22 cellular contexts compared by ENCODE assay signal in genomic region chr6:74657033-74657432, GRCh38.
DNase-seq lines count a peak whose midpoint lies in the region; ATAC-seq and TF ChIP-seq lines count a peak whose summit lies in the region.
"Had no signal": no experiment of that assay in that cellular context is flagged by ENCODE, and none has a peak within 500 bp of the region (broad histone marks: within the 10 kb centered on the region; RNA-seq: fewer than 3 reads in every experiment).

No MANE protein-coding gene starts in this region.

- ATAC-seq in omental fat pad (ENCODE audit: low FRiP score): no peak
- ATAC-seq: A549; activated naive CD4-positive, alpha-beta T cell treated with anti-CD3 and anti-CD28 coated beads, Interleukin-2, amount 50 U/mL, for 72 hours; SK-N-SH treated with all-trans-retinoic acid at 6 μM for 48 hours; stimulated activated memory B cell treated with anti-CD40 and anti-IgM and Interleukin-4, amounts not matched to agents 10 μg/mL and 1 μg/mL and 100 μg/mL, for 72 hours had no signal

- TF ChIP-seq CTCF in AG09309 (IDR thresholded peaks at IDR 0.05; ENCODE audit: control insufficient read depth, insufficient read depth, low read depth, low read length, missing control alignments) (no peak), omental fat pad (IDR thresholded peaks at IDR 0.05) (no peak)

- no peak overlapping the region for H3K4me3 Mint-ChIP-seq in activated T-helper 2 cell treated with anti-CD3 and anti-CD28 coated beads, Interferon-gamma antibody, Interleukin-2, Interleukin-4, amounts not matched to agents 10 μg/mL and 5 μg/mL and 100 μg/mL, durations not matched to agents 14 hours and 24 hours and 36 hours (ENCODE audit: low read depth)
- H3K4me3 Mint-ChIP-seq: activated CD4-positive, alpha-beta T cell treated with anti-CD3 and anti-CD28 coated beads, Interleukin-2, amount 10 ng/mL, durations not matched to agents 24 days and 14 days; activated T-helper 1 cell treated with anti-CD3 and anti-CD28 coated beads, Interleukin-12 subunit alpha, Interleukin-12 subunit beta, Interleukin-2, Interleukin-4 antibody, amounts not matched to agents 30 ng/mL and 10 ng/mL and 1 ng/mL, durations not matched to agents 14 hours and 24 hours and 36 hours; central memory CD8-positive, alpha-beta T cell; stimulated activated memory B cell treated with anti-CD40 and anti-IgM and Interleukin-4, amounts not matched to agents 10 μg/mL and 1 μg/mL and 100 μg/mL, for 72 hours had no signal

- no peaks in the 10 kb centered on the region for H3K36me3 Mint-ChIP-seq in activated T-helper 2 cell treated with anti-CD3 and anti-CD28 coated beads, Interferon-gamma antibody, Interleukin-2, Interleukin-4, amounts not matched to agents 10 μg/mL and 5 μg/mL and 100 μg/mL, durations not matched to agents 14 hours and 24 hours and 36 hours (ENCODE audit: low read depth)
- H3K36me3 Mint-ChIP-seq: activated naive CD4-positive, alpha-beta T cell treated with anti-CD3 and anti-CD28 coated beads, Interleukin-2, amount 50 U/mL, for 72 hours; stimulated activated memory B cell treated with anti-CD40 and anti-IgM and Interleukin-4, amounts not matched to agents 10 μg/mL and 1 μg/mL and 100 μg/mL, for 72 hours had no signal

- no peak overlapping the region for H3K27ac Mint-ChIP-seq in activated T-helper 2 cell treated with anti-CD3 and anti-CD28 coated beads, Interferon-gamma antibody, Interleukin-2, Interleukin-4, amounts not matched to agents 10 μg/mL and 5 μg/mL and 100 μg/mL, durations not matched to agents 14 hours and 24 hours and 36 hours
- H3K27ac Mint-ChIP-seq: activated CD4-positive, alpha-beta T cell treated with anti-CD3 and anti-CD28 coated beads, Interleukin-2, amount 10 ng/mL, durations not matched to agents 24 days and 14 days; activated naive CD4-positive, alpha-beta T cell treated with anti-CD3 and anti-CD28 coated beads, Interleukin-2, amount 50 U/mL, for 72 hours; activated T-helper 1 cell treated with anti-CD3 and anti-CD28 coated beads, Interleukin-12 subunit alpha, Interleukin-12 subunit beta, Interleukin-2, Interleukin-4 antibody, amounts not matched to agents 30 ng/mL and 10 ng/mL and 1 ng/mL, durations not matched to agents 14 hours and 24 hours and 36 hours; stimulated activated memory B cell treated with anti-CD40 and anti-IgM and Interleukin-4, amounts not matched to agents 10 μg/mL and 1 μg/mL and 100 μg/mL, for 72 hours had no signal

- H3K4me3 ChIP-seq in AG09309 (ENCODE audit: control insufficient read depth, low read depth, low read length): no peak overlapping the region
- H3K4me3 ChIP-seq: A549, suprapubic skin, uterus had no signal

- intact Hi-C loops in activated T-helper 2 cell treated with anti-CD3 and anti-CD28 coated beads, Interferon-gamma antibody, Interleukin-2, Interleukin-4, amounts not matched to agents 10 μg/mL and 5 μg/mL and 100 μg/mL, durations not matched to agents 14 hours and 24 hours and 36 hours (cut with micrococcal nuclease): no loop called here

- no peaks in the 10 kb centered on the region for H3K4me1 Mint-ChIP-seq in activated T-helper 2 cell treated with anti-CD3 and anti-CD28 coated beads, Interferon-gamma antibody, Interleukin-2, Interleukin-4, amounts not matched to agents 10 μg/mL and 5 μg/mL and 100 μg/mL, durations not matched to agents 14 hours and 24 hours and 36 hours (ENCODE audit: low read depth)
- H3K4me1 Mint-ChIP-seq: activated CD4-positive, alpha-beta T cell treated with anti-CD3 and anti-CD28 coated beads, Interleukin-2, amount 10 ng/mL, durations not matched to agents 24 days and 14 days; central memory CD8-positive, alpha-beta T cell; stimulated activated memory B cell treated with anti-CD40 and anti-IgM and Interleukin-4, amounts not matched to agents 10 μg/mL and 1 μg/mL and 100 μg/mL, for 72 hours had no signal

- DNase-seq in AG09309 (ENCODE audit: low read depth): peak; percentile 94
- DNase-seq in H4 (ENCODE audit: low spot score): peak; percentile 28
- DNase-seq in RPMI7951 (ENCODE audit: low read depth): peak; percentile 24
- peak; percentile 10 for DNase-seq in kidney glomerular epithelial cell (lab: John Stamatoyannopoulos, UW)
- no peak for DNase-seq in NCI-H510A (lab: John Stamatoyannopoulos, UW)
- no peak for DNase-seq in activated T-helper 2 cell treated with anti-CD3 and anti-CD28 coated beads, Interferon-gamma antibody, Interleukin-2, Interleukin-4, amounts not matched to agents 10 μg/mL and 5 μg/mL and 100 μg/mL, durations not matched to agents 14 hours and 24 hours and 36 hours (ENCODE audit: low spot score)
- no peak for DNase-seq in hippocampal formation (lab: John Stamatoyannopoulos, UW)
- DNase-seq in omental fat pad (ENCODE audit: low spot score): no peak
- DNase-seq: activated CD4-positive, alpha-beta T cell treated with anti-CD3 and anti-CD28 coated beads, Interleukin-2, amount 10 ng/mL, durations not matched to agents 24 days and 14 days; aorta; KBM-7; NCI-H2171 treated with DMSO at 0.1 percent for 48 hours; NCI-H526; stimulated activated CD4-positive, alpha-beta T cell treated with anti-CD3 and anti-CD28 coated beads, Interleukin-4, amount 100 ng/mL, for 1 hour; uterus had no signal

- no peaks in the 10 kb centered on the region for H3K27me3 Mint-ChIP-seq in activated T-helper 2 cell treated with anti-CD3 and anti-CD28 coated beads, Interferon-gamma antibody, Interleukin-2, Interleukin-4, amounts not matched to agents 10 μg/mL and 5 μg/mL and 100 μg/mL, durations not matched to agents 14 hours and 24 hours and 36 hours (ENCODE audit: low read depth)
- H3K27me3 Mint-ChIP-seq: activated CD4-positive, alpha-beta T cell treated with anti-CD3 and anti-CD28 coated beads, Interleukin-2, amount 10 ng/mL, durations not matched to agents 24 days and 14 days; central memory CD8-positive, alpha-beta T cell; stimulated activated memory B cell treated with anti-CD40 and anti-IgM and Interleukin-4, amounts not matched to agents 10 μg/mL and 1 μg/mL and 100 μg/mL, for 72 hours had no signal

- H3K9me3 Mint-ChIP-seq in activated T-helper 2 cell treated with anti-CD3 and anti-CD28 coated beads, Interferon-gamma antibody, Interleukin-2, Interleukin-4, amounts not matched to agents 10 μg/mL and 5 μg/mL and 100 μg/mL, durations not matched to agents 14 hours and 24 hours and 36 hours: peaks cover 12% of the 10 kb centered on the region
- H3K9me3 Mint-ChIP-seq: activated CD4-positive, alpha-beta T cell treated with anti-CD3 and anti-CD28 coated beads, Interleukin-2, amount 10 ng/mL, durations not matched to agents 24 days and 14 days had no signal

Comparison
In these comparisons a context has a peak if more than half of its experiments do, and no peak if none do; other contexts are left out.
1. DNase-seq: peak in AG09309 (single experiment), H4 (single experiment), RPMI7951 (single experiment) and kidney glomerular epithelial cell (single experiment); none in NCI-H510A (single experiment), activated T-helper 2 cell treated with anti-CD3 and anti-CD28 coated beads, Interferon-gamma antibody, Interleukin-2, Interleukin-4, amounts not matched to agents 10 μg/mL and 5 μg/mL and 100 μg/mL, durations not matched to agents 14 hours and 24 hours and 36 hours (single experiment), hippocampal formation (0 of 2) and omental fat pad (single experiment).